ENCODE assay signal across 21 cellular contexts in genomic region chr11:34179026-34179675, GRCh38.
DNase-seq lines count a peak whose midpoint lies in the region; ATAC-seq, FAIRE-seq and TF ChIP-seq lines count a peak whose summit lies in the region.
"Had no signal": no experiment of that assay in that cellular context is flagged by ENCODE, and none has a peak within 500 bp of the region (broad histone marks: within the 10 kb centered on the region; RNA-seq: fewer than 3 reads in every experiment).

No MANE protein-coding gene starts in this region.

- no peak for ATAC-seq in HepG2
- no peak for ATAC-seq in right lobe of liver
- ATAC-seq in left colon = no peak
- ATAC-seq: GM23338 had no signal

- H2AFZ ChIP-seq in HepG2 (ENCODE audit: low read length) (no peak overlapping the region), osteoblast (ENCODE audit: low read length) (no peak overlapping the region)
- H2AFZ ChIP-seq: GM23338 had no signal

- TF ChIP-seq RAD21 in HepG2 (CRISPR knock-in tag; IDR thresholded peaks at IDR 0.05) = no peak

- CTCF ChIA-PET in HepG2 (lab: Yijun Ruan, JAX; ENCODE audit: low intra/inter-chr PET ratio, low total read pairs) = no interaction called here

- no peak overlapping the region for H3K4me3 Mint-ChIP-seq in activated T-helper 2 cell treated with anti-CD3 and anti-CD28 coated beads, Interferon-gamma antibody, Interleukin-2, Interleukin-4, amounts not matched to agents 10 μg/mL and 5 μg/mL and 100 μg/mL, durations not matched to agents 14 hours and 24 hours and 36 hours (ENCODE audit: low read depth)
- H3K4me3 Mint-ChIP-seq: CD14-positive monocyte; CD4-positive, alpha-beta memory T cell; GM23338; HFFc6 had no signal

- no peaks in the 10 kb centered on the region for H3K27me3 Mint-ChIP-seq in activated T-helper 2 cell treated with anti-CD3 and anti-CD28 coated beads, Interferon-gamma antibody, Interleukin-2, Interleukin-4, amounts not matched to agents 10 μg/mL and 5 μg/mL and 100 μg/mL, durations not matched to agents 14 hours and 24 hours and 36 hours (ENCODE audit: low read depth)

- H3K9me3 ChIP-seq in HepG2 (ENCODE audit: low read length) = no peaks in the 10 kb centered on the region
- no peaks in the 10 kb centered on the region for H3K9me3 ChIP-seq in right lobe of liver
- no peaks in the 10 kb centered on the region for H3K9me3 ChIP-seq in osteoblast (ENCODE audit: low read depth, low read length)
- H3K9me3 ChIP-seq in Peyer's patch = no peaks in the 10 kb centered on the region
- H3K9me3 ChIP-seq: BLaER1 had no signal

- BruUV-seq in HepG2 (replicated peaks; lab: Mats Ljungman, UMichigan) = no TSS peak

- peaks cover 4% of the 10 kb centered on the region for H3K36me3 Mint-ChIP-seq in activated T-helper 2 cell treated with anti-CD3 and anti-CD28 coated beads, Interferon-gamma antibody, Interleukin-2, Interleukin-4, amounts not matched to agents 10 μg/mL and 5 μg/mL and 100 μg/mL, durations not matched to agents 14 hours and 24 hours and 36 hours (ENCODE audit: low read depth)
- H3K36me3 Mint-ChIP-seq: CD14-positive monocyte; CD4-positive, alpha-beta memory T cell had no signal

- H4K20me1 ChIP-seq in HepG2 (ENCODE audit: insufficient read depth, low read length) (no peaks in the 10 kb centered on the region), osteoblast (ENCODE audit: insufficient read depth, low read length) (peaks cover 5% of the 10 kb centered on the region)
- H4K20me1 ChIP-seq: BLaER1 had no signal

- in situ Hi-C loops in HepG2 (cut with HindIII; ENCODE audit: extremely low pct_ligation_motif_present, low pct_unique_long_range_greater_than_20kb) = loop anchor here (5.0 kb wide), 1 partner anchor 178 kb away; the partner anchor contains the start of gene ABTB2

- H3K4me1 Mint-ChIP-seq in activated T-helper 2 cell treated with anti-CD3 and anti-CD28 coated beads, Interferon-gamma antibody, Interleukin-2, Interleukin-4, amounts not matched to agents 10 μg/mL and 5 μg/mL and 100 μg/mL, durations not matched to agents 14 hours and 24 hours and 36 hours (ENCODE audit: low read depth) = peaks cover 58% of the 10 kb centered on the region

- TF ChIP-seq CTCF in HepG2 (CRISPR knock-in tag; IDR thresholded peaks at IDR 0.05) (no peak), right lobe of liver (IDR thresholded peaks at IDR 0.05) (no peak), osteoblast (IDR thresholded peaks at IDR 0.05; ENCODE audit: extremely low read depth, low read depth, low read length) (no peak), Peyer's patch (IDR thresholded peaks at IDR 0.05) (no peak)

- H3K79me2 ChIP-seq in HepG2 (ENCODE audit: insufficient read depth, low read length) (no peaks in the 10 kb centered on the region), osteoblast (ENCODE audit: insufficient read depth, low read length) (no peaks in the 10 kb centered on the region)

- H3K9me3 Mint-ChIP-seq in activated T-helper 2 cell treated with anti-CD3 and anti-CD28 coated beads, Interferon-gamma antibody, Interleukin-2, Interleukin-4, amounts not matched to agents 10 μg/mL and 5 μg/mL and 100 μg/mL, durations not matched to agents 14 hours and 24 hours and 36 hours = no peaks in the 10 kb centered on the region
- H3K9me3 Mint-ChIP-seq: CD14-positive monocyte; CD4-positive, alpha-beta memory T cell; GM23338; HFFc6 had no signal

- no peak for FAIRE-seq in HepG2 (lab: Jason Lieb, UNC)
- FAIRE-seq: GM12891, GM18507, H54 had no signal

- no peak overlapping the region for H3K27ac ChIP-seq in HepG2 (ENCODE audit: extremely low read length, insufficient read depth, low read length)
- H3K27ac ChIP-seq in right lobe of liver = no peak overlapping the region
- no peak overlapping the region for H3K27ac ChIP-seq in osteoblast (ENCODE audit: low read depth, low read length)
- no peak overlapping the region for H3K27ac ChIP-seq in Peyer's patch
- H3K27ac ChIP-seq: BLaER1, HL-60 had no signal

- no peaks in the 10 kb centered on the region for H3K27me3 ChIP-seq in HepG2 (ENCODE audit: control insufficient read depth in 1 of 2, insufficient read depth in 2 of 2, low read length in 2 of 2)
- no peaks in the 10 kb centered on the region for H3K27me3 ChIP-seq in right lobe of liver
- H3K27me3 ChIP-seq in osteoblast (ENCODE audit: insufficient read depth, low read length) = peaks cover 2% of the 10 kb centered on the region
- no peaks in the 10 kb centered on the region for H3K27me3 ChIP-seq in Peyer's patch
- H3K27me3 ChIP-seq: BLaER1 had no signal

- WGBS in HepG2 (ENCODE audit: low lambda C conversion rate) = 98% methylated on average over 5 of the region's 9 CpGs
- WGBS in right lobe of liver (ENCODE audit: insufficient coverage, low coverage, low lambda C conversion rate, missing lambda C conversion rate) = 84% methylated on average over 3 of the region's 9 CpGs

- H3K9ac ChIP-seq in HepG2 (ENCODE audit: insufficient read depth, low read depth, low read length) = no peak overlapping the region
- H3K9ac ChIP-seq: BLaER1 had no signal

- POLR2A ChIA-PET in HepG2 (lab: Yijun Ruan, JAX) = no interaction called here

- TF ChIP-seq EP300 in HepG2 (IDR thresholded peaks at IDR 0.05; ENCODE audit: low read depth in 2 of 2, low read length in 2 of 2) (no peak), HepG2 (CRISPR knock-in tag; IDR thresholded peaks at IDR 0.05; ENCODE audit: borderline replicate concordance) (no peak)

- intact Hi-C loops in HepG2 (cut with micrococcal nuclease; ENCODE audit: unreplicated experiment) = loop anchor here (10.0 kb wide), 1 partner anchor 286 kb away; no protein-coding TSS in a partner anchor
- intact Hi-C loops in right lobe of liver (cut with DNase I) = loop anchor here in 1 of 2 donors (5.0 kb wide), 1 partner anchor 168 kb away; no protein-coding TSS in a partner anchor
- intact Hi-C loops in activated T-helper 2 cell treated with anti-CD3 and anti-CD28 coated beads, Interferon-gamma antibody, Interleukin-2, Interleukin-4, amounts not matched to agents 10 μg/mL and 5 μg/mL and 100 μg/mL, durations not matched to agents 14 hours and 24 hours and 36 hours (cut with micrococcal nuclease) = no loop called here
- intact Hi-C loops in left colon (cut with DNase I, micrococcal nuclease) = no loop called here

- H3K4me2 ChIP-seq in HepG2 (ENCODE audit: low read depth, low read length) (no peak overlapping the region), osteoblast (ENCODE audit: insufficient read depth, low read length) (no peak overlapping the region)
- H3K4me2 ChIP-seq: BLaER1, GM23338 had no signal

- TF ChIP-seq POLR2A in HepG2 (IDR thresholded peaks at IDR 0.05; ENCODE audit: insufficient read depth in 1 of 2, low read depth in 2 of 2, low read length in 2 of 2) (no peak), right lobe of liver (IDR thresholded peaks at IDR 0.05) (no peak), Peyer's patch (IDR thresholded peaks at IDR 0.05) (no peak)

- no peak for DNase-seq in HepG2 (ENCODE audit: low spot score)
- no peak for DNase-seq in right lobe of liver
- no peak for DNase-seq in activated T-helper 2 cell treated with anti-CD3 and anti-CD28 coated beads, Interferon-gamma antibody, Interleukin-2, Interleukin-4, amounts not matched to agents 10 μg/mL and 5 μg/mL and 100 μg/mL, durations not matched to agents 14 hours and 24 hours and 36 hours (ENCODE audit: low spot score)
- DNase-seq in osteoblast (ENCODE audit: insufficient read length, low spot score, missing footprints) = peak; percentile 74
- no peak for DNase-seq in NCI-H187 treated with DMSO at 0.1 percent for 48 hours (lab: John Stamatoyannopoulos, UW)
- no peak for DNase-seq in Peyer's patch
- no peak for DNase-seq in left colon
- DNase-seq: 8988T; CD4-positive, alpha-beta memory T cell; DMS153; DND-41; EL; HCEC 1CT; HFFc6 had no signal

- H3K4me1 ChIP-seq in HepG2 (ENCODE audit: insufficient read depth, low read length) (peaks cover 7% of the 10 kb centered on the region; the same call in 1 of the 2 replicates), right lobe of liver (peaks cover 0 to 13% (median 0%) of the 10 kb centered on the region in 4 donors), osteoblast (ENCODE audit: insufficient read depth, low read length) (peaks cover 13% of the 10 kb centered on the region), Peyer's patch (peaks cover 0 to 7% (median 1%) of the 10 kb centered on the region in 4 donors)

- H3K36me3 ChIP-seq in HepG2 (replicated peaks in 1 of 2; ENCODE audit: control insufficient read depth in 1 of 2, insufficient read depth in 2 of 2, low read length in 2 of 2) = peaks cover 6 to 9% of the 10 kb centered on the region in 2 experiments; a peak in 2 of 5 replicates
- no peaks in the 10 kb centered on the region for H3K36me3 ChIP-seq in right lobe of liver
- no peaks in the 10 kb centered on the region for H3K36me3 ChIP-seq in osteoblast (ENCODE audit: insufficient read depth, low read length)
- no peaks in the 10 kb centered on the region for H3K36me3 ChIP-seq in Peyer's patch
- H3K36me3 ChIP-seq: BLaER1 had no signal

- H3K4me3 ChIP-seq in HepG2 (replicated peaks in 1 of 3; ENCODE audit: insufficient read depth in 1 of 3, low read depth in 2 of 3, low read length in 3 of 3) (no peak overlapping the region), right lobe of liver (no peak overlapping the region), osteoblast (ENCODE audit: insufficient read depth, low read length) (no peak overlapping the region), Peyer's patch (no peak overlapping the region)
- H3K4me3 ChIP-seq: BLaER1, GM23338 had no signal

- peak overlapping the region; percentile 1 for H3K27ac Mint-ChIP-seq in activated T-helper 2 cell treated with anti-CD3 and anti-CD28 coated beads, Interferon-gamma antibody, Interleukin-2, Interleukin-4, amounts not matched to agents 10 μg/mL and 5 μg/mL and 100 μg/mL, durations not matched to agents 14 hours and 24 hours and 36 hours
- H3K27ac Mint-ChIP-seq: GM23338, HFFc6 had no signal

TF ChIP-seq in HepG2, 621 proteins besides CTCF, POLR2A, EP300 and RAD21:
- TF ChIP-seq ESRRA (CRISPR knock-in tag; IDR thresholded peaks at IDR 0.05; ENCODE audit: low read depth) (no peak), ATF7 (IDR thresholded peaks at IDR 0.05) (peak; percentile 76), ATF7 (CRISPR knock-in tag; IDR thresholded peaks at IDR 0.05) (no peak)
